Comparison of ENCODE assay signal across 8 cellular contexts in genomic region chr22:39144101-39144815, GRCh38. TPM values are rescaled to one million over a fixed set of nuclear protein-coding genes. Genes with fewer than 3 reads are reported as not detected.
DNase-seq lines count a peak whose midpoint lies in the region; ATAC-seq lines count a peak whose summit lies in the region.

No MANE protein-coding gene starts in this region.

- no peaks in the 10 kb centered on the region for H3K27me3 Mint-ChIP-seq in activated CD4-positive, alpha-beta T cell treated with anti-CD3 and anti-CD28 coated beads for 36 hours

- H3K4me3 Mint-ChIP-seq in activated CD4-positive, alpha-beta T cell treated with anti-CD3 and anti-CD28 coated beads for 36 hours, result peak overlapping the region; percentile 81

- H3K27ac ChIP-seq in substantia nigra (ENCODE audit: low read depth, low read length, poor library complexity, severe bottlenecking), result peak overlapping the region; percentile 76

- peak; percentile 23 for ATAC-seq in GM18502 (IDR thresholded peaks at IDR 0.05; ENCODE audit: poor library complexity, unreplicated experiment)
- ATAC-seq in HG03342 (IDR thresholded peaks at IDR 0.05; ENCODE audit: unreplicated experiment), result peak; percentile 23
- peak; percentile 63 for ATAC-seq in activated CD4-positive, alpha-beta T cell treated with anti-CD3 and anti-CD28 coated beads for 36 hours
- no peak for ATAC-seq in HG03159 (IDR thresholded peaks at IDR 0.05; ENCODE audit: unreplicated experiment)
- ATAC-seq in GM19455 (IDR thresholded peaks at IDR 0.05; ENCODE audit: unreplicated experiment), result no peak

- H3K4me1 Mint-ChIP-seq in activated CD4-positive, alpha-beta T cell treated with anti-CD3 and anti-CD28 coated beads for 36 hours, result peaks cover 29% of the 10 kb centered on the region

- no peaks in the 10 kb centered on the region for H3K36me3 Mint-ChIP-seq in activated CD4-positive, alpha-beta T cell treated with anti-CD3 and anti-CD28 coated beads for 36 hours (ENCODE audit: low read depth)

- intact Hi-C loops in activated CD4-positive, alpha-beta T cell treated with anti-CD3 and anti-CD28 coated beads for 36 hours (cut with DNase I, micrococcal nuclease), result loop anchor here in 1 of 2 experiments (1.0 kb wide), 1 partner anchor 8 kb away; the partner anchor contains the start of gene CBX7

- H3K9me3 Mint-ChIP-seq in activated CD4-positive, alpha-beta T cell treated with anti-CD3 and anti-CD28 coated beads for 36 hours (ENCODE audit: low read depth), result no peaks in the 10 kb centered on the region

- H3K27ac Mint-ChIP-seq in activated CD4-positive, alpha-beta T cell treated with anti-CD3 and anti-CD28 coated beads for 36 hours, result peak overlapping the region; percentile 49

- POLR2A ChIA-PET in activated CD4-positive, alpha-beta T cell treated with anti-CD3 and anti-CD28 coated beads for 36 hours (lab: Charles Lee), result no interaction called here

- CTCF ChIA-PET in activated CD4-positive, alpha-beta T cell treated with anti-CD3 and anti-CD28 coated beads for 36 hours (lab: Charles Lee), result interaction anchor here (0.6 kb wide), 1 partner anchor 225 kb away, joined by 4 read pairs; no protein-coding TSS in a partner anchor

- peak; percentile 71 for DNase-seq in activated CD4-positive, alpha-beta T cell treated with anti-CD3 and anti-CD28 coated beads for 36 hours
- DNase-seq in ecto neural progenitor cell (ENCODE audit: low spot score) (peak; percentile 47), mucosa of gallbladder (ENCODE audit: low spot score) (peak; percentile 42), substantia nigra (lab: John Stamatoyannopoulos, UW) (peak in 3 of 49 donors; percentile 13 to 44 (median 33))

RNA-seq across cellular contexts. Expression of gene CBX7, which starts 8.2 kb away (rescaled TPM):
- 10 to 100 TPM; 19.9 to 20.3 TPM for total RNA-seq in activated CD4-positive, alpha-beta T cell treated with anti-CD3 and anti-CD28 coated beads for 36 hours
- total RNA-seq in mucosa of gallbladder, result 76.5 TPM

RNA-seq across cellular contexts. Expression of gene APOBEC3H, which starts 47.2 kb away (rescaled TPM):
- 1 to 10 TPM; 5.2 to 7.3 TPM for total RNA-seq in activated CD4-positive, alpha-beta T cell treated with anti-CD3 and anti-CD28 coated beads for 36 hours
- total RNA-seq in mucosa of gallbladder, result 1.4 TPM

Comparison
In these comparisons a context has a peak if more than half of its experiments do, and no peak if none do; other contexts are left out.
1. ATAC-seq: peak in GM18502 (single experiment), HG03342 (single experiment) and activated CD4-positive, alpha-beta T cell treated with anti-CD3 and anti-CD28 coated beads for 36 hours (single experiment); none in HG03159 (single experiment) and GM19455 (single experiment).